Comparison of ENCODE assay signal across 8 cellular contexts in the genomic region with DNA sequence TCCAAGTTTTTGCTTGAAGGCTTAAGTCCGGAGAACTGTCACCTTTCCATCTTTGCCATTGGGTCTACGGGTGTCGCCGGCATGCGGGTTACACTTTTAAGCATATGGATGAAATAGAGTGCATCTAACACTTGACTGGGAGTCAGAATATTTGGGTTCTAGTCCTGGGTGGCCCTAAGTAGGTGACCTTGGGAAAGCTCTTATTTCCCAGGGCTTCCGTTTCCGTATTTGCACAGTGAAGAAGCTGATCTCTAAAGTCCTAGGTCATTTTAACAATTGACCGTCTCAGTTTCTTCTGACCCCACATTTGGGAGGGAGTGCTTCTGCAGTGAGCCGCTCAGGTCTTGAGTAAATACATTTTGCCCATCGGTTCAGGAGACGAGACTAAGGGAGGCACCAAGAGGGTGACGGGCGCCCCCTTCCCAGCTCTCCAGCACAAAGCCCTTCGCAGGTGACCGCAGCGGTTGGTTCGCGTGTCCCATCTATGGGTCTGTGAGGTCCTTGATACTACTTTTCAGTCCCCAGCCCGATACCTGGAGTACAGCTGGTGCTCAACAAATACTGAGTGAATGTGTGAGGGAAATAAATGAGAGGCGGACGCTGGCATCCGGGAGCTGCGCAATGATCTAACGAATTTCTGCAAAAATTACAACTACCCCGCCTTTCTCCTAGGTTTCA. TPM values are rescaled to one million over a fixed set of nuclear protein-coding genes. Genes with fewer than 3 reads are reported as not detected.
A peak's percentile ranks its signal among the peaks of the same experiment; 100 is the strongest.
DNase-seq lines count a peak whose midpoint lies in the region; ATAC-seq and TF ChIP-seq lines count a peak whose summit lies in the region.

No MANE protein-coding gene starts in this region.

- peaks cover 6% of the 10 kb centered on the region for H3K4me1 ChIP-seq in mucosa of stomach (ENCODE audit: control insufficient read depth, insufficient read depth, low read length)

- H3K27me3 Mint-ChIP-seq in activated CD8-positive, alpha-beta memory T cell treated with anti-CD3 and anti-CD28 coated beads, Interleukin-2, amount 10 ng/mL, durations not matched to agents 7 days and 5 days, result no peaks in the 10 kb centered on the region
- H3K27me3 Mint-ChIP-seq in stimulated activated naive CD8-positive, alpha-beta T cell treated with anti-CD3 and anti-CD28 coated beads, Interleukin-15, Interleukin-2, amounts not matched to agents 100 ng/mL and 50 ng/mL, for 24 hours, result no peaks in the 10 kb centered on the region

- peak overlapping the region; percentile 93 for H3K27ac Mint-ChIP-seq in activated CD8-positive, alpha-beta memory T cell treated with anti-CD3 and anti-CD28 coated beads, Interleukin-2, amount 10 ng/mL, durations not matched to agents 7 days and 5 days
- peak overlapping the region; percentile 84 for H3K27ac Mint-ChIP-seq in stimulated activated naive CD8-positive, alpha-beta T cell treated with anti-CD3 and anti-CD28 coated beads, Interleukin-15, Interleukin-2, amounts not matched to agents 100 ng/mL and 50 ng/mL, for 24 hours

- DNase-seq in 8988T (peak; percentile 66), NCI-H446 treated with DMSO at 0.1 percent for 48 hours (lab: John Stamatoyannopoulos, UW) (peak; percentile 26), epithelial cell of proximal tubule (ENCODE audit: low read depth) (no peak)
- no peak for DNase-seq in activated CD8-positive, alpha-beta memory T cell treated with anti-CD3 and anti-CD28 coated beads, Interleukin-2, amount 10 ng/mL, durations not matched to agents 7 days and 5 days

- H3K9me3 ChIP-seq in mucosa of stomach (ENCODE audit: control insufficient read depth, low read length), result no peaks in the 10 kb centered on the region

- CTCF ChIA-PET in activated CD8-positive, alpha-beta memory T cell treated with anti-CD3 and anti-CD28 coated beads, Interleukin-2, amount 10 ng/mL, durations not matched to agents 7 days and 5 days (lab: Charles Lee), result interaction anchor here (0.8 to 3.3 kb wide), 9 partner anchors 10 to 37 kb away, joined by 3 to 16 read pairs (median 4); a partner anchor contains a TSS

- no peaks in the 10 kb centered on the region for H3K36me3 ChIP-seq in mucosa of stomach (ENCODE audit: control insufficient read depth, insufficient read depth, low read length)

- peak; percentile 29 for ATAC-seq in HG02938 (IDR thresholded peaks at IDR 0.05; ENCODE audit: unreplicated experiment)
- peak; percentile 32 for ATAC-seq in activated CD8-positive, alpha-beta memory T cell treated with anti-CD3 and anti-CD28 coated beads, Interleukin-2, amount 10 ng/mL, durations not matched to agents 7 days and 5 days

- TF ChIP-seq CTCF in GM12873 (IDR thresholded peaks at IDR 0.05; ENCODE audit: insufficient read depth, low read depth, low read length, missing control alignments) (peak; percentile 36), epithelial cell of proximal tubule (conservative IDR thresholded peaks at IDR 0.05; ENCODE audit: low read depth, low read length) (peak; percentile 33)

- no peaks in the 10 kb centered on the region for H3K36me3 Mint-ChIP-seq in activated CD8-positive, alpha-beta memory T cell treated with anti-CD3 and anti-CD28 coated beads, Interleukin-2, amount 10 ng/mL, durations not matched to agents 7 days and 5 days
- H3K36me3 Mint-ChIP-seq in stimulated activated naive CD8-positive, alpha-beta T cell treated with anti-CD3 and anti-CD28 coated beads, Interleukin-15, Interleukin-2, amounts not matched to agents 100 ng/mL and 50 ng/mL, for 24 hours (ENCODE audit: low read depth), result no peaks in the 10 kb centered on the region

- H3K4me1 Mint-ChIP-seq in activated CD8-positive, alpha-beta memory T cell treated with anti-CD3 and anti-CD28 coated beads, Interleukin-2, amount 10 ng/mL, durations not matched to agents 7 days and 5 days, result peaks cover 24% of the 10 kb centered on the region
- H3K4me1 Mint-ChIP-seq in stimulated activated naive CD8-positive, alpha-beta T cell treated with anti-CD3 and anti-CD28 coated beads, Interleukin-15, Interleukin-2, amounts not matched to agents 100 ng/mL and 50 ng/mL, for 24 hours (ENCODE audit: low read depth), result peaks cover 29% of the 10 kb centered on the region

- peak overlapping the region; percentile 97 for H3K9ac ChIP-seq in mucosa of stomach (ENCODE audit: low read length)

- H3K4me3 Mint-ChIP-seq in activated CD8-positive, alpha-beta memory T cell treated with anti-CD3 and anti-CD28 coated beads, Interleukin-2, amount 10 ng/mL, durations not matched to agents 7 days and 5 days, result peak overlapping the region; percentile 96
- peak overlapping the region; percentile 92 for H3K4me3 Mint-ChIP-seq in stimulated activated naive CD8-positive, alpha-beta T cell treated with anti-CD3 and anti-CD28 coated beads, Interleukin-15, Interleukin-2, amounts not matched to agents 100 ng/mL and 50 ng/mL, for 24 hours

- no peaks in the 10 kb centered on the region for H3K9me3 Mint-ChIP-seq in activated CD8-positive, alpha-beta memory T cell treated with anti-CD3 and anti-CD28 coated beads, Interleukin-2, amount 10 ng/mL, durations not matched to agents 7 days and 5 days (ENCODE audit: low read depth)
- no peaks in the 10 kb centered on the region for H3K9me3 Mint-ChIP-seq in stimulated activated naive CD8-positive, alpha-beta T cell treated with anti-CD3 and anti-CD28 coated beads, Interleukin-15, Interleukin-2, amounts not matched to agents 100 ng/mL and 50 ng/mL, for 24 hours

- H3K4me3 ChIP-seq in epithelial cell of proximal tubule (ENCODE audit: low read depth, low read length), result peak overlapping the region; percentile 80
- peak overlapping the region; percentile 98 for H3K4me3 ChIP-seq in mucosa of stomach (ENCODE audit: low read length)

- H3K27me3 ChIP-seq in mucosa of stomach (ENCODE audit: control insufficient read depth, insufficient read depth, low read length), result no peaks in the 10 kb centered on the region

RNA-seq across cellular contexts. Expression of a gene that starts 0.6 kb away (rescaled TPM):
- total RNA-seq in activated CD8-positive, alpha-beta memory T cell treated with anti-CD3 and anti-CD28 coated beads, Interleukin-2, amount 10 ng/mL, durations not matched to agents 7 days and 5 days, result 10 to 100 TPM; 14.4 to 15.7 TPM
- 6.5 and 8.7 TPM in 2 replicates for total RNA-seq in epithelial cell of proximal tubule

RNA-seq across cellular contexts. Expression of a gene that starts 34.0 kb away (rescaled TPM):
- total RNA-seq in activated CD8-positive, alpha-beta memory T cell treated with anti-CD3 and anti-CD28 coated beads, Interleukin-2, amount 10 ng/mL, durations not matched to agents 7 days and 5 days, result 100 to 1,000 TPM; 122 to 140 TPM
- 214 and 278 TPM in 2 replicates for total RNA-seq in epithelial cell of proximal tubule

Comparison
In these comparisons a context has a peak if more than half of its experiments do, and no peak if none do; other contexts are left out.
1. DNase-seq: peak in 8988T (single experiment) and NCI-H446 treated with DMSO at 0.1 percent for 48 hours (single experiment); none in activated CD8-positive, alpha-beta memory T cell treated with anti-CD3 and anti-CD28 coated beads, Interleukin-2, amount 10 ng/mL, durations not matched to agents 7 days and 5 days (single experiment) and epithelial cell of proximal tubule (single experiment).